Comparison of ENCODE assay signal across 9 cellular contexts in genomic region chr16:84718-85452, GRCh38. TPM values are rescaled to one million over a fixed set of nuclear protein-coding genes. Genes with fewer than 3 reads are reported as not detected.
DNase-seq lines count a peak whose midpoint lies in the region; ATAC-seq and TF ChIP-seq lines count a peak whose summit lies in the region.
"Had no signal": no experiment of that assay in that cellular context is flagged by ENCODE, and none has a peak within 500 bp of the region (broad histone marks: within the 10 kb centered on the region; RNA-seq: fewer than 3 reads in every experiment).

No MANE protein-coding gene starts in this region.

- no peaks in the 10 kb centered on the region for H3K27me3 ChIP-seq in adipocyte (replicated peaks; ENCODE audit: control insufficient read depth, insufficient read depth, low read length)
- H3K27me3 ChIP-seq in right atrium auricular region = no peaks in the 10 kb centered on the region

- no peak for TF ChIP-seq CTCF in right atrium auricular region (IDR thresholded peaks at IDR 0.05)

- DNase-seq in DMS 273 (lab: John Stamatoyannopoulos, UW; ENCODE audit: unreplicated experiment) = peak; percentile 60
- DNase-seq in DMS 273 treated with DMSO at 0.1 percent for 48 hours (lab: John Stamatoyannopoulos, UW) = no peak
- DNase-seq in RKO (ENCODE audit: low spot score) = peak; percentile 90
- peak; percentile 87 for DNase-seq in adipocyte (ENCODE audit: low read depth)
- DNase-seq in right atrium auricular region (ENCODE audit: low spot score) = peak; percentile 90
- DNase-seq in stimulated activated CD4-positive, alpha-beta T cell treated with anti-CD3 and anti-CD28 coated beads, Interleukin-2, amount 100 ng/mL, for 48 hours = peak; percentile 43 to 46
- DNase-seq in GM19240 (ENCODE audit: insufficient read length, low spot score) = no peak

- H3K9me3 ChIP-seq in adipocyte (ENCODE audit: control insufficient read depth, low read length) (no peaks in the 10 kb centered on the region), right atrium auricular region (no peaks in the 10 kb centered on the region)

- H3K4me3 ChIP-seq in adipocyte (ENCODE audit: low read length) (no peak overlapping the region), right atrium auricular region (no peak overlapping the region)

- peak overlapping the region; percentile 56 to 76 for H3K27ac ChIP-seq in right atrium auricular region
- H3K27ac ChIP-seq: 22Rv1 had no signal

- H3K4me1 ChIP-seq in adipocyte (ENCODE audit: control insufficient read depth, insufficient read depth, low read length) = peaks cover 25% of the 10 kb centered on the region
- peaks cover 0 to 38% of the 10 kb centered on the region in 2 donors for H3K4me1 ChIP-seq in right atrium auricular region

- H3K36me3 ChIP-seq in adipocyte (ENCODE audit: control insufficient read depth, insufficient read depth, low read length, severe bottlenecking) (peaks cover 62% of the 10 kb centered on the region), right atrium auricular region (peaks cover 51% of the 10 kb centered on the region)

- ATAC-seq in HG03159 (IDR thresholded peaks at IDR 0.05; ENCODE audit: unreplicated experiment) = peak; percentile 55

- H3K9ac ChIP-seq in adipocyte (ENCODE audit: low read length) = peak overlapping the region; percentile 52

RNA-seq across cellular contexts. Expression of gene MPG, which starts 6.9 kb away (rescaled TPM):
- total RNA-seq in right atrium auricular region = 10 to 100 TPM; 47.7 to 84.0 TPM

RNA-seq across cellular contexts. Expression of gene RHBDF1, which starts 12.5 kb away (rescaled TPM):
- 10 to 100 TPM; 12.0 to 25.4 TPM for total RNA-seq in right atrium auricular region

RNA-seq across cellular contexts. Expression of gene SNRNP25, which starts 31.3 kb away (rescaled TPM):
- total RNA-seq in right atrium auricular region = 10 to 100 TPM; 47.1 to 78.3 TPM

RNA-seq across cellular contexts. Expression of gene POLR3K, which starts 31.5 kb away (rescaled TPM):
- total RNA-seq in right atrium auricular region = 1 to 10 TPM; 4.0 TPM

RNA-seq across cellular contexts. Expression of gene NPRL3, which starts 53.6 kb away (rescaled TPM):
- 10 to 100 TPM; 10.8 to 22.2 TPM for total RNA-seq in right atrium auricular region

Comparison
In these comparisons a context has a peak if more than half of its experiments do, and no peak if none do; other contexts are left out.
1. DNase-seq: peak in DMS 273 (single experiment), RKO (single experiment), adipocyte (single experiment), right atrium auricular region (single experiment) and stimulated activated CD4-positive, alpha-beta T cell treated with anti-CD3 and anti-CD28 coated beads, Interleukin-2, amount 100 ng/mL, for 48 hours (2 of 2); none in DMS 273 treated with DMSO at 0.1 percent for 48 hours (single experiment) and GM19240 (single experiment).